In genomic region chr1:198359024-198359653, GRCh38 we compare ENCODE assay signal across 8 cellular contexts.
DNase-seq lines count a peak whose midpoint lies in the region; ATAC-seq, FAIRE-seq and TF ChIP-seq lines count a peak whose summit lies in the region.

No MANE protein-coding gene starts in this region.

- no peak for FAIRE-seq in H54 (lab: Jason Lieb, UNC)

- H3K27me3 ChIP-seq in tibial nerve: no peaks in the 10 kb centered on the region

- H3K4me3 ChIP-seq in SK-N-MC (0 out of 2 replicates have a peak overlapping the region, but pooled peaks have one; percentile 16), tibial nerve (no peak overlapping the region)

- no peak overlapping the region for H3K9ac ChIP-seq in SK-N-MC (ENCODE audit: insufficient read length)

- H3K4me1 ChIP-seq in tibial nerve: no peaks in the 10 kb centered on the region

- no peaks in the 10 kb centered on the region for H3K9me3 ChIP-seq in SK-N-MC (ENCODE audit: low read depth, low read length)
- no peaks in the 10 kb centered on the region for H3K9me3 ChIP-seq in tibial nerve

- DNase-seq in NCI-H82 (lab: John Stamatoyannopoulos, UW) (peak; percentile 28), NCI-H82 treated with DMSO at 0.1 percent for 48 hours (lab: John Stamatoyannopoulos, UW; ENCODE audit: unreplicated experiment) (no peak), SK-N-MC (ENCODE audit: low read depth, low spot score) (no peak), globus pallidus (ENCODE audit: low spot score) (peak; percentile 26), tibial nerve (ENCODE audit: low spot score in 2 of 2) (no peak), H54 (ENCODE audit: insufficient read length, low spot score) (no peak)
- DNase-seq in NK-92 treated with Interleukin-12 subunit alpha and Interleukin-12 subunit beta, amount 100 ng/mL, for 24 hours (lab: John Stamatoyannopoulos, UW): no peak

- no peak for TF ChIP-seq EP300 in tibial nerve (IDR thresholded peaks at IDR 0.05)

- TF ChIP-seq CTCF in tibial nerve (IDR thresholded peaks at IDR 0.05): peak; percentile 20 to 49 (median 43)

- H3K36me3 ChIP-seq in SK-N-MC (ENCODE audit: insufficient read depth, low read length) (no peaks in the 10 kb centered on the region), tibial nerve (no peaks in the 10 kb centered on the region)

- TF ChIP-seq POLR2A in tibial nerve (IDR thresholded peaks at IDR 0.05) (no peak), H54 (IDR thresholded peaks at IDR 0.05; ENCODE audit: low read depth, low read length) (no peak)

- no peak for ATAC-seq in HG03159 (IDR thresholded peaks at IDR 0.05; ENCODE audit: unreplicated experiment)

- peak overlapping the region; percentile 92 for H3K27ac ChIP-seq in SK-N-MC
- H3K27ac ChIP-seq in tibial nerve: no peak overlapping the region

- WGBS in tibial nerve, 2 donors: 44% methylated on average over 6 of the region's 6 CpGs

Comparison
In these comparisons a context has a peak if more than half of its experiments do, and no peak if none do; other contexts are left out.
1. DNase-seq: peak in NCI-H82 (single experiment) and globus pallidus (single experiment); none in NCI-H82 treated with DMSO at 0.1 percent for 48 hours (single experiment), SK-N-MC (single experiment), tibial nerve (0 of 2), NK-92 treated with Interleukin-12 subunit alpha and Interleukin-12 subunit beta, amount 100 ng/mL, for 24 hours (single experiment) and H54 (single experiment).